Comparison of ENCODE assay signal across 8 cellular contexts in the genomic region with DNA sequence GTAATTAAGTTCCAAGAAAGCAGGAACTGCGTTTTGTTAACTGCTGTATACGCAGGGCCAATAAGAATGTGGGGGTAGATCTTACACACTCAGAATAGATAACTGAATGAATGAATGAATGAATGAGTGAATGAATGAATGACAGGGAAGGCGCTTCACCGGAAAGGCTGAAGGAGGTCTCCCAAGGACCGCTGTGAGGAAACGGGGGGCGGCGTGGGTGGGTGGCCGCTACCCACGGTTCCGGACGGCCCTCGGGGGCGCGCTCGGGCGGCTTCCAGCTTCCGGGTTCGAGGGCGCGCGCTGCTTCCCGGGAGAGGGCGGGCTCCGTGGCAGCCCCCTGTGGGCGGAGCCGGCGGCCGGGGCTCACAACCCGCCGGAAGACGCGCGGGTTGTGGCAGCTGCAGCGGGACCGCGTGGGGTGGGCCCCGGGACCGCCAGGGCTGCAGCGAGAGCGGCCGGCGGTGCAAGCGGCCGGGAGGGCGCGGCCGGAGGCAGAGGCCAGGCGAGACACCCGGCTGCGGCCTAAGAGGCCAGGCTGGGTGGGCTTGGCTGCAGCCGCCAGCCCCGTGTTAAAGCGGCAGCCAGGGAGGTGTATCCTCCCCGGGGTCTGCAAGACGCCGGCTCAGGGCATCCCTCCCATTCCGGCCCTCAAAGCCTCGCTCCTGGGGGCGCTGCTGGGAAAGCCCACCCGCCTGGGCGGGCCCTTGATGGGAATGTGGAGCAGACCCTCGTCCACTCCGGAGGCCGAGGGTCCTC. TPM values are rescaled to one million over a fixed set of nuclear protein-coding genes. Genes with fewer than 3 reads are reported as not detected.
DNase-seq lines count a peak whose midpoint lies in the region; TF ChIP-seq lines count a peak whose summit lies in the region.

TSS of gene ZFP69 (plus strand) at position 367 of the 756 bp plus-strand sequence. CDS start 2,072 bp downstream, outside the sequence.

- H3K9ac ChIP-seq in neural cell (ENCODE audit: low read length), result peak within 1 kb of the TSS; percentile 70

- H3K27me3 ChIP-seq in AG04450 (ENCODE audit: control insufficient read depth, insufficient read depth, low read length), result no peaks in the 10 kb centered on the region
- H3K27me3 ChIP-seq in HL-60 (ENCODE audit: insufficient read depth, poor library complexity, severe bottlenecking), result no peaks in the 10 kb centered on the region
- H3K27me3 ChIP-seq in PC-9 (ENCODE audit: insufficient read depth, low read depth), result no peaks in the 10 kb centered on the region
- H3K27me3 ChIP-seq in neural cell (ENCODE audit: insufficient read depth, low read depth, low read length), result no peaks in the 10 kb centered on the region

- H3K4me1 Mint-ChIP-seq in stimulated activated naive CD8-positive, alpha-beta T cell treated with anti-CD3 and anti-CD28 coated beads, Interleukin-15, Interleukin-2, amounts not matched to agents 100 ng/mL and 50 ng/mL, for 24 hours (ENCODE audit: low read depth), result peaks cover 23% of the 10 kb centered on the region

- H3K9me3 ChIP-seq in AG04450 (ENCODE audit: control insufficient read depth, insufficient read depth, low read length), result peaks cover 20% of the 10 kb centered on the region
- H3K9me3 ChIP-seq in PC-9 (ENCODE audit: insufficient read depth, low read depth), result peaks cover 31% of the 10 kb centered on the region
- peaks cover 3% of the 10 kb centered on the region for H3K9me3 ChIP-seq in neural cell (ENCODE audit: low read length)

- peak within 1 kb of the TSS; percentile 84 for H3K4me3 Mint-ChIP-seq in stimulated activated naive CD8-positive, alpha-beta T cell treated with anti-CD3 and anti-CD28 coated beads, Interleukin-15, Interleukin-2, amounts not matched to agents 100 ng/mL and 50 ng/mL, for 24 hours

- TF ChIP-seq POLR2A in GM18951 (IDR thresholded peaks at IDR 0.05; ENCODE audit: extremely low read depth, insufficient read depth, insufficient read length), result peak; percentile 77

- H3K79me2 ChIP-seq in PC-9 (ENCODE audit: low read depth), result no peaks in the 10 kb centered on the region
- H3K79me2 ChIP-seq in neural cell (replicated peaks; ENCODE audit: insufficient read depth, low read length), result no peaks in the 10 kb centered on the region

- H3K27ac Mint-ChIP-seq in stimulated activated naive CD8-positive, alpha-beta T cell treated with anti-CD3 and anti-CD28 coated beads, Interleukin-15, Interleukin-2, amounts not matched to agents 100 ng/mL and 50 ng/mL, for 24 hours, result peak within 1 kb of the TSS; percentile 82

- no peaks in the 10 kb centered on the region for H3K9me2 ChIP-seq in PC-9 (ENCODE audit: insufficient read depth)
- H3K9me2 ChIP-seq in neural cell (ENCODE audit: insufficient read depth, low read length), result no peaks in the 10 kb centered on the region

- DNase-seq in AG04450 (ENCODE audit: low read depth, low spot score) (peak; percentile 4), HL-60 (ENCODE audit: low read depth in 1 of 2, low spot score in 1 of 2) (peak; percentile 62 to 64), PC-9 (peak in 1 of 2 experiments; percentile 72), fibroblast of pulmonary artery (ENCODE audit: low read depth) (peak; percentile 69)
- DNase-seq in activated T-helper 1 cell treated with anti-CD3 and anti-CD28 coated beads, Interleukin-2, amount 50 U/mL, for 16 hours (ENCODE audit: low read depth in 1 of 2, low spot score in 1 of 2), result peak; percentile 22 to 52

- peak; percentile 23 for TF ChIP-seq EP300 in neural cell (conservative IDR thresholded peaks at IDR 0.05; ENCODE audit: poor library complexity, severe bottlenecking)

- H3F3A ChIP-seq in PC-9 (ENCODE audit: insufficient read depth, low read depth) (no peaks in the 10 kb centered on the region), neural cell (ENCODE audit: insufficient read depth, low read length, poor library complexity, severe bottlenecking) (no peaks in the 10 kb centered on the region)

- H3K27ac ChIP-seq in AG04450 (ENCODE audit: low read depth, low read length), result no peak within 1 kb of the TSS
- peak within 1 kb of the TSS; percentile 53 for H3K27ac ChIP-seq in HL-60 (replicated peaks)
- no peak within 1 kb of the TSS for H3K27ac ChIP-seq in PC-9
- peak within 1 kb of the TSS; percentile 38 for H3K27ac ChIP-seq in neural cell (ENCODE audit: low read length)

- TSS peak; percentile 9 for BruUV-seq in PC-9 (replicated peaks; lab: Mats Ljungman, UMichigan)

- no peak for TF ChIP-seq CTCF in AG04450 (IDR thresholded peaks at IDR 0.05; ENCODE audit: low read depth, low read length)
- TF ChIP-seq CTCF in HL-60 (IDR thresholded peaks at IDR 0.05; ENCODE audit: insufficient read depth, low read length), result no peak
- TF ChIP-seq CTCF in PC-9 (conservative IDR thresholded peaks at IDR 0.05), result no peak
- no peak for TF ChIP-seq CTCF in fibroblast of pulmonary artery (IDR thresholded peaks at IDR 0.05; ENCODE audit: low read length, missing control alignments)
- TF ChIP-seq CTCF in neural cell (IDR thresholded peaks at IDR 0.05; ENCODE audit: poor library complexity, severe bottlenecking), result peak; percentile 22

- in situ Hi-C loops in GM18951 (cut with MboI; ENCODE audit: low sequenced_read_pairs, unreplicated experiment), result no loop called here

- H4K20me1 ChIP-seq in PC-9 (ENCODE audit: insufficient read depth) (no peaks in the 10 kb centered on the region), neural cell (ENCODE audit: insufficient read depth) (no peaks in the 10 kb centered on the region)

- peaks cover 9% of the 10 kb centered on the region; the same call in 1 of the 2 replicates for H3K36me3 ChIP-seq in PC-9 (ENCODE audit: low read depth)
- H3K36me3 ChIP-seq in neural cell (ENCODE audit: insufficient read depth, low read length), result no peaks in the 10 kb centered on the region

- peaks cover 40% of the 10 kb centered on the region for H3K36me3 Mint-ChIP-seq in stimulated activated naive CD8-positive, alpha-beta T cell treated with anti-CD3 and anti-CD28 coated beads, Interleukin-15, Interleukin-2, amounts not matched to agents 100 ng/mL and 50 ng/mL, for 24 hours (ENCODE audit: low read depth)

- H2AFZ ChIP-seq in PC-9 (peak within 1 kb of the TSS; percentile 99), neural cell (ENCODE audit: low read depth, low read length) (peak within 1 kb of the TSS; percentile 66)

- peak within 1 kb of the TSS; percentile 81 for H3K4me2 ChIP-seq in PC-9
- H3K4me2 ChIP-seq in neural cell (ENCODE audit: low read length), result peak within 1 kb of the TSS; percentile 57

- POLR2A ChIA-PET in AG04450 (lab: Yijun Ruan, JAX) (interaction anchor here (1.3 to 2.1 kb wide), 2 partner anchors 27 to 214 kb away, joined by 5 to 8 read pairs; partner anchors contain the start of genes NFYC and ZFP69B), PC-9 (lab: Charles Lee; ENCODE audit: unreplicated experiment) (interaction anchor here (0.6 kb wide), 1 partner anchor 506 kb away, joined by 3 read pairs; no protein-coding TSS in a partner anchor)

- peak; percentile 24 for TF ChIP-seq RAD21 in neural cell (conservative IDR thresholded peaks at IDR 0.05)

- CTCF ChIA-PET in AG04450 (lab: Charles Lee) (interaction anchor here (1.2 kb wide), 1 partner anchor 56 kb away, joined by 4 read pairs; no protein-coding TSS in a partner anchor), PC-9 (lab: Charles Lee) (interaction anchor here (0.9 kb wide), 1 partner anchor 31 kb away, joined by 4 read pairs; the partner anchor contains the start of gene EXO5)

- H3K4me1 ChIP-seq in PC-9 (replicated peaks; ENCODE audit: insufficient read depth), result peaks cover 9% of the 10 kb centered on the region; the same call in 1 of the 2 replicates

- H3K4me3 ChIP-seq in AG04450 (ENCODE audit: low read depth, low read length) (peak within 1 kb of the TSS; percentile 71), HL-60 (replicated peaks; ENCODE audit: insufficient read depth, low read length) (peak within 1 kb of the TSS; percentile 63), PC-9 (peak within 1 kb of the TSS; percentile 100), fibroblast of pulmonary artery (replicated peaks; ENCODE audit: low read depth, low read length) (peak within 1 kb of the TSS; percentile 78), neural cell (ENCODE audit: low read length) (peak within 1 kb of the TSS; percentile 74)

- H3K27me3 Mint-ChIP-seq in stimulated activated naive CD8-positive, alpha-beta T cell treated with anti-CD3 and anti-CD28 coated beads, Interleukin-15, Interleukin-2, amounts not matched to agents 100 ng/mL and 50 ng/mL, for 24 hours, result no peaks in the 10 kb centered on the region

- peaks cover 37% of the 10 kb centered on the region for H3K9me3 Mint-ChIP-seq in stimulated activated naive CD8-positive, alpha-beta T cell treated with anti-CD3 and anti-CD28 coated beads, Interleukin-15, Interleukin-2, amounts not matched to agents 100 ng/mL and 50 ng/mL, for 24 hours

- intact Hi-C loops in PC-9 (cut with micrococcal nuclease; ENCODE audit: unreplicated experiment), result no loop called here

TF ChIP-seq in neural cell, 6 proteins besides CTCF, POLR2A, EP300 and RAD21 (continues in another document):
- TF ChIP-seq EZH2 (IDR thresholded peaks at IDR 0.05; ENCODE audit: borderline replicate concordance, insufficient read depth, low read length, poor library complexity, severe bottlenecking) (no peak), TAF1 (IDR thresholded peaks at IDR 0.05; ENCODE audit: low read depth) (peak; percentile 33), MXI1 (conservative IDR thresholded peaks at IDR 0.05; ENCODE audit: poor library complexity, severe bottlenecking) (peak; percentile 82)

RNA-seq across cellular contexts. Expression of gene ZFP69, which starts in this region (rescaled TPM):
- polyA plus RNA-seq in AG04450 (2011; rRNA removed) (1.8 and 3.1 TPM in 2 replicates), neural cell (11.6 and 12.3 TPM in 2 replicates)
- polyA minus RNA-seq in AG04450 (2011; rRNA and poly(A)+ RNA removed), result 1.0 and 1.4 TPM in 2 replicates
- total RNA-seq in PC-9 (2021), result 3.7 and 4.8 TPM in 2 replicates
- 10.5 and 11.8 TPM in 2 replicates for polyA minus RNA-seq in neural cell

Comparison
In these comparisons a context has a peak if more than half of its experiments do, and no peak if none do; other contexts are left out.
1. H3K27ac ChIP-seq: peak in HL-60 (single experiment) and neural cell (single experiment); none in AG04450 (single experiment) and PC-9 (single experiment).
2. Peak in every context shown above with its lines, with median percentiles within 50 percentile points of each other: H3K4me3 ChIP-seq.